Comparison of ENCODE assay signal across 15 cellular contexts in genomic region chr3:142489572-142490323, GRCh38. TPM values are rescaled to one million over a fixed set of nuclear protein-coding genes. Genes with fewer than 3 reads are reported as not detected.
DNase-seq lines count a peak whose midpoint lies in the region; ATAC-seq and TF ChIP-seq lines count a peak whose summit lies in the region.
"Had no signal": no experiment of that assay in that cellular context is flagged by ENCODE, and none has a peak within 500 bp of the region (broad histone marks: within the 10 kb centered on the region; RNA-seq: fewer than 3 reads in every experiment).

No MANE protein-coding gene starts in this region.

- H2BK15ac ChIP-seq in mesenchymal stem cell (ENCODE audit: low read depth, poor library complexity, severe bottlenecking), result no peak overlapping the region

- H3K79me2 ChIP-seq in PC-3 (ENCODE audit: low read length), result no peaks in the 10 kb centered on the region

- intact Hi-C loops in PC-3 (cut with micrococcal nuclease) (no loop called here), ovary (cut with DNase I) (no loop called here)

- H3K9me3 ChIP-seq in PC-3 (ENCODE audit: low read length) (no peaks in the 10 kb centered on the region), mesenchymal stem cell (ENCODE audit: control insufficient read depth, low read length) (no peaks in the 10 kb centered on the region), ovary (no peaks in the 10 kb centered on the region), upper lobe of left lung (no peaks in the 10 kb centered on the region)

- WGBS in mesenchymal stem cell, result 100% methylated on average over 4 of the region's 5 CpGs
- 93 to 98% (median 95%) methylated on average over 5 of the region's 5 CpGs for WGBS in ovary, 3 donors
- 95% methylated on average over 5 of the region's 5 CpGs for WGBS in upper lobe of left lung, 2 donors

- H3K4me1 ChIP-seq in PC-3 (ENCODE audit: insufficient read depth, low read length), result peaks cover 27% of the 10 kb centered on the region
- H3K4me1 ChIP-seq in mesenchymal stem cell (ENCODE audit: control insufficient read depth, insufficient read depth, low read depth, low read length), result no peaks in the 10 kb centered on the region
- H3K4me1 ChIP-seq in ovary (ENCODE audit: insufficient read depth), result no peaks in the 10 kb centered on the region
- H3K4me1 ChIP-seq in upper lobe of left lung, result no peaks in the 10 kb centered on the region

- BruUV-seq in PC-3 (replicated peaks; lab: Mats Ljungman, UMichigan), result no TSS peak

- POLR2A ChIA-PET in PC-3 (lab: Charles Lee; ENCODE audit: unreplicated experiment), result no interaction called here

- TF ChIP-seq POLR2A in ovary (IDR thresholded peaks at IDR 0.05) (no peak), upper lobe of left lung (IDR thresholded peaks at IDR 0.05) (no peak)

- ATAC-seq in PC-3, result peak; percentile 88
- ATAC-seq in upper lobe of left lung (ENCODE audit: low FRiP score in 2 of 2), result no peak
- ATAC-seq: CD8-positive, alpha-beta T cell; SK-N-SH treated with all-trans-retinoic acid at 6 μM for 48 hours had no signal

- H4K8ac ChIP-seq in mesenchymal stem cell (ENCODE audit: low read length), result no peak overlapping the region

- H3K27me3 ChIP-seq in PC-3 (ENCODE audit: low read length), result no peaks in the 10 kb centered on the region
- H3K27me3 ChIP-seq in mesenchymal stem cell (ENCODE audit: control insufficient read depth in 1 of 2, insufficient read depth in 1 of 2, low read length in 2 of 2), result no peaks in the 10 kb centered on the region
- H3K27me3 ChIP-seq in ovary, result no peaks in the 10 kb centered on the region
- no peaks in the 10 kb centered on the region for H3K27me3 ChIP-seq in upper lobe of left lung

- H2AK5ac ChIP-seq in mesenchymal stem cell (ENCODE audit: low read length, severe bottlenecking), result no peak overlapping the region

- no peak for TF ChIP-seq EP300 in ovary (IDR thresholded peaks at IDR 0.05)
- TF ChIP-seq EP300 in upper lobe of left lung (IDR thresholded peaks at IDR 0.05), result no peak

- H3K36me3 ChIP-seq in PC-3 (ENCODE audit: low read depth, low read length) (peaks cover 26% of the 10 kb centered on the region; the same call in 1 of the 2 replicates), mesenchymal stem cell (ENCODE audit: control insufficient read depth in 1 of 2, insufficient read depth in 2 of 2, low read depth in 1 of 2, low read length in 2 of 2) (peaks cover 8 to 89% of the 10 kb centered on the region in 2 experiments), ovary (no peaks in the 10 kb centered on the region), upper lobe of left lung (peaks cover under 1 to 85% (median 18%) of the 10 kb centered on the region in 4 donors)

- H3K79me1 ChIP-seq in mesenchymal stem cell (replicated peaks; ENCODE audit: low read length, poor library complexity, severe bottlenecking), result no peaks in the 10 kb centered on the region

- TF ChIP-seq CTCF in C4-2B (conservative IDR thresholded peaks at IDR 0.05), result no peak; the same call in 1 of the 2 replicates
- TF ChIP-seq CTCF in PC-3 (conservative IDR thresholded peaks at IDR 0.05; ENCODE audit: low read depth, low read length), result no peak
- TF ChIP-seq CTCF in ovary (IDR thresholded peaks at IDR 0.05), result no peak
- no peak for TF ChIP-seq CTCF in upper lobe of left lung (IDR thresholded peaks at IDR 0.05)

- no peaks in the 10 kb centered on the region for H4K20me1 ChIP-seq in PC-3 (ENCODE audit: low read length)

- H2BK120ac ChIP-seq in mesenchymal stem cell (ENCODE audit: low read depth, low read length), result no peak overlapping the region

- DNase-seq in H4 (ENCODE audit: low spot score), result peak; percentile 17
- peak; percentile 92 for DNase-seq in PC-3
- DNase-seq in mesenchymal stem cell, result peak; percentile 52
- no peak for DNase-seq in ovary
- no peak for DNase-seq in upper lobe of left lung
- DNase-seq in putamen (ENCODE audit: low spot score), result no peak
- DNase-seq: CD8-positive, alpha-beta T cell; DND-41; GDM1; HFFc6; NCI-H1417; NCI-H510A; SHP77 had no signal

- H3K4me3 ChIP-seq in PC-3 (ENCODE audit: low read length) (no peak overlapping the region), mesenchymal stem cell (ENCODE audit: insufficient read depth in 1 of 2, low read depth in 1 of 2, low read length in 2 of 2) (no peak overlapping the region), ovary (no peak overlapping the region), upper lobe of left lung (no peak overlapping the region)

- H3K4ac ChIP-seq in mesenchymal stem cell (ENCODE audit: low read depth in 1 of 2, low read length in 2 of 2), result no peak overlapping the region

- H2AFZ ChIP-seq in PC-3 (ENCODE audit: low read length) (no peak overlapping the region), mesenchymal stem cell (ENCODE audit: low read depth, low read length) (no peak overlapping the region)

- H3K4me2 ChIP-seq in PC-3 (ENCODE audit: low read length), result peak overlapping the region; percentile 11; the same call in 1 of the 2 replicates
- H3K4me2 ChIP-seq in mesenchymal stem cell (ENCODE audit: low read length, poor library complexity, severe bottlenecking), result no peak overlapping the region

- H3F3A ChIP-seq in PC-3 (ENCODE audit: low read length, unreplicated experiment), result no peaks in the 10 kb centered on the region

- H3K27ac ChIP-seq in C4-2B, result peak overlapping the region; percentile 92; the same call in 1 of the 2 replicates
- peak overlapping the region; percentile 84 for H3K27ac ChIP-seq in PC-3 (ENCODE audit: low read length)
- no peak overlapping the region for H3K27ac ChIP-seq in mesenchymal stem cell (ENCODE audit: low read length, poor library complexity, severe bottlenecking)
- H3K27ac ChIP-seq in ovary, result no peak overlapping the region
- no peak overlapping the region for H3K27ac ChIP-seq in upper lobe of left lung

- H2BK12ac ChIP-seq in mesenchymal stem cell (ENCODE audit: low read length in 2 of 2), result no peak overlapping the region

- H3K18ac ChIP-seq in mesenchymal stem cell (ENCODE audit: low read depth in 1 of 2, low read length in 2 of 2), result no peak overlapping the region

- H3K9ac ChIP-seq in PC-3 (ENCODE audit: low read length) (no peak overlapping the region; the same call in 1 of the 2 replicates), mesenchymal stem cell (ENCODE audit: low read length) (no peak overlapping the region)

- no peak overlapping the region for H4K91ac ChIP-seq in mesenchymal stem cell (ENCODE audit: low read length)

- H3K9me2 ChIP-seq in PC-3 (replicated peaks; ENCODE audit: low read length), result no peaks in the 10 kb centered on the region

- no peak overlapping the region for H3K23ac ChIP-seq in mesenchymal stem cell (ENCODE audit: low read length in 2 of 2)

- H2BK5ac ChIP-seq in mesenchymal stem cell (ENCODE audit: low read depth, low read length, poor library complexity, severe bottlenecking), result no peak overlapping the region

- CTCF ChIA-PET in PC-3 (lab: Charles Lee), result interaction anchor here (0.5 kb wide), 1 partner anchor 505 kb away, joined by 4 read pairs; no protein-coding TSS in a partner anchor

- no peak overlapping the region for H3K14ac ChIP-seq in mesenchymal stem cell (ENCODE audit: low read length in 2 of 2)

RNA-seq across cellular contexts. Expression of gene XRN1, which starts 41.9 kb away (rescaled TPM):
- 10.6 and 34.8 TPM in 2 replicates for total RNA-seq in H4 (2014; rRNA removed; shearing (Covaris generic))
- total RNA-seq in PC-3 (2014; rRNA removed) (16.5 and 23.0 TPM in 2 replicates), ovary (10 to 100 TPM; 31.1 to 49.9 (median 43.5) TPM), upper lobe of left lung (10 to 100 TPM; 34.1 to 60.5 (median 38.4) TPM)
- 15.8 TPM for polyA plus RNA-seq in mesenchymal stem cell (2013, experiment 1 of 2)
- polyA plus RNA-seq in mesenchymal stem cell (2013, experiment 2 of 2), result 14.1 TPM
- polyA plus RNA-seq in ovary, result 10 to 100 TPM in 1 of 2 donors, 1 to 10 TPM in 1; 7.6 to 12.9 TPM

Comparison
In these comparisons a context has a peak if more than half of its experiments do, and no peak if none do; other contexts are left out.
1. H3K27ac ChIP-seq: peak in C4-2B (single experiment) and PC-3 (single experiment); none in mesenchymal stem cell (single experiment), ovary (0 of 2) and upper lobe of left lung (0 of 4).
2. DNase-seq: peak in H4 (single experiment), PC-3 (single experiment) and mesenchymal stem cell (single experiment); none in ovary (0 of 5), upper lobe of left lung (0 of 2) and putamen (single experiment).